In the genomic region with DNA sequence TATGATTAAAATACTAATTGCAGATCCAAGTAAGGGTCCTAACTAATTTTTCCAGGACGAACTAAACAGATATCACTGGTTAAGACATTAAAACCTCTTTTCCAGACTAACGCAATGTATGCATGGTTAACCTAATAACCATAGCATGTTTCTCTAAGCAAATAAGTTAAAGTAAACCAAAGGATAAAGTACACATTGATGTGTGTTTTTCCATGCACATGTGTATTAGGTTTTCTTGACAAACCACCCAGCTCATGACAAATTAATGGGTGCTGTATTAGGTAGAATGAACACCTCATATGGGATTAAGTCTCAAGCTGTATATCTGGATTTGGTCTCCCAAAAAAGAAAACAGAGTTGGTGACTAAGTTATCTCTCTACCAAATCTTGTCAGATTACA, we compare ENCODE assay signal across 15 cellular contexts. TPM values are rescaled to one million over a fixed set of nuclear protein-coding genes. Genes with fewer than 3 reads are reported as not detected.
A peak's percentile ranks its signal among the peaks of the same experiment; 100 is the strongest.
DNase-seq lines count a peak whose midpoint lies in the region; ATAC-seq and TF ChIP-seq lines count a peak whose summit lies in the region.
"Had no signal": no experiment of that assay in that cellular context is flagged by ENCODE, and none has a peak within 500 bp of the region (broad histone marks: within the 10 kb centered on the region; RNA-seq: fewer than 3 reads in every experiment).

No MANE protein-coding gene starts in this region.

- intact Hi-C loops in CD4-positive, alpha-beta T cell (cut with DNase I, micrococcal nuclease) = no loop called here
- intact Hi-C loops in right lobe of liver (cut with DNase I) = no loop called here
- intact Hi-C loops in activated CD4-positive, alpha-beta T cell treated with anti-CD3 and anti-CD28 coated beads for 36 hours (cut with DNase I, micrococcal nuclease) = no loop called here

- no peak overlapping the region for H3K4me2 ChIP-seq in KMS-11
- no peak overlapping the region for H3K4me2 ChIP-seq in hepatocyte
- H3K4me2 ChIP-seq: BLaER1 treated with 17β-estradiol and CSF1 and Interleukin-3, amounts not matched to agents 10 nM and 100 nM had no signal

- H3K9me3 ChIP-seq in CD4-positive, alpha-beta T cell (ENCODE audit: control insufficient read depth, low read length) = no peaks in the 10 kb centered on the region
- H3K9me3 ChIP-seq in endocrine pancreas (ENCODE audit: control insufficient read depth, low read length) (no peaks in the 10 kb centered on the region), right lobe of liver (no peaks in the 10 kb centered on the region), hepatocyte (ENCODE audit: low read depth) (no peaks in the 10 kb centered on the region)
- H3K9me3 ChIP-seq: HAP-1 had no signal

- peaks cover 82% of the 10 kb centered on the region for H3K4me1 Mint-ChIP-seq in CD4-positive, alpha-beta T cell (ENCODE audit: low read depth)
- peaks cover 52% of the 10 kb centered on the region for H3K4me1 Mint-ChIP-seq in activated CD4-positive, alpha-beta T cell treated with anti-CD3 and anti-CD28 coated beads for 36 hours
- H3K4me1 Mint-ChIP-seq: B cell had no signal

- H3K36me3 ChIP-seq in KMS-11 (ENCODE audit: insufficient read depth) (no peaks in the 10 kb centered on the region), endocrine pancreas (ENCODE audit: control insufficient read depth, insufficient read depth, low read length) (no peaks in the 10 kb centered on the region), right lobe of liver (no peaks in the 10 kb centered on the region), hepatocyte (replicated peaks; ENCODE audit: insufficient read depth, low read depth) (no peaks in the 10 kb centered on the region)
- H3K36me3 ChIP-seq: HAP-1 had no signal

- no peak for ATAC-seq in CD4-positive, alpha-beta T cell (ENCODE audit: poor library complexity)
- peak in 3 of 4 donors; percentile 1 to 15 (median 10) for ATAC-seq in right lobe of liver
- no peak for ATAC-seq in activated CD4-positive, alpha-beta T cell treated with anti-CD3 and anti-CD28 coated beads for 36 hours

- H3K79me2 ChIP-seq in KMS-11 (ENCODE audit: insufficient read depth, low read depth) (0 out of 2 replicates have a peak, but pooled peaks cover 5% of the 10 kb centered on the region), hepatocyte (peaks cover 3% of the 10 kb centered on the region)

- no peaks in the 10 kb centered on the region for H3K27me3 ChIP-seq in CD4-positive, alpha-beta T cell (ENCODE audit: control insufficient read depth, insufficient read depth, low read length)
- no peaks in the 10 kb centered on the region for H3K27me3 ChIP-seq in KMS-11 (ENCODE audit: insufficient read depth, low read depth)
- no peaks in the 10 kb centered on the region for H3K27me3 ChIP-seq in endocrine pancreas (ENCODE audit: control insufficient read depth, insufficient read depth, low read length)
- no peaks in the 10 kb centered on the region for H3K27me3 ChIP-seq in right lobe of liver
- H3K27me3 ChIP-seq in hepatocyte = no peaks in the 10 kb centered on the region
- H3K27me3 ChIP-seq: BLaER1 treated with 17β-estradiol and CSF1 and Interleukin-3, amounts not matched to agents 10 nM and 100 nM had no signal

- peaks cover 35% of the 10 kb centered on the region for H3K36me3 Mint-ChIP-seq in CD4-positive, alpha-beta T cell (ENCODE audit: low read depth)
- peaks cover 13% of the 10 kb centered on the region for H3K36me3 Mint-ChIP-seq in activated CD4-positive, alpha-beta T cell treated with anti-CD3 and anti-CD28 coated beads for 36 hours (ENCODE audit: low read depth)

- no peak for TF ChIP-seq CTCF in CD4-positive, alpha-beta T cell (IDR thresholded peaks at IDR 0.05)
- TF ChIP-seq CTCF in KMS-11 (conservative IDR thresholded peaks at IDR 0.05; ENCODE audit: low read depth, low read length) = no peak
- TF ChIP-seq CTCF in right lobe of liver (IDR thresholded peaks at IDR 0.05) = no peak
- TF ChIP-seq CTCF in hepatocyte (IDR thresholded peaks at IDR 0.05; ENCODE audit: poor library complexity) = no peak

- no peak for TF ChIP-seq POLR2A in right lobe of liver (IDR thresholded peaks at IDR 0.05)

- H3K4me3 Mint-ChIP-seq in CD4-positive, alpha-beta T cell = no peak overlapping the region
- no peak overlapping the region for H3K4me3 Mint-ChIP-seq in activated CD4-positive, alpha-beta T cell treated with anti-CD3 and anti-CD28 coated beads for 36 hours
- H3K4me3 Mint-ChIP-seq: B cell; CD8-positive, alpha-beta memory T cell had no signal

- no peak overlapping the region for H3K9ac ChIP-seq in KMS-11
- H3K9ac ChIP-seq in endocrine pancreas (ENCODE audit: control insufficient read depth, insufficient read depth, low read length) = no peak overlapping the region
- H3K9ac ChIP-seq: BLaER1 treated with 17β-estradiol and CSF1 and Interleukin-3, amounts not matched to agents 10 nM and 100 nM had no signal

- POLR2A ChIA-PET in CD4-positive, alpha-beta T cell (lab: Charles Lee) = interaction anchor here (0.9 to 1.2 kb wide), 2 partner anchors 12 to 24 kb away, joined by 3 to 4 read pairs; no protein-coding TSS in a partner anchor
- POLR2A ChIA-PET in activated CD4-positive, alpha-beta T cell treated with anti-CD3 and anti-CD28 coated beads for 36 hours (lab: Charles Lee) = no interaction called here

- no peak overlapping the region for H2AFZ ChIP-seq in KMS-11 (ENCODE audit: low read depth)
- H2AFZ ChIP-seq in hepatocyte = no peak overlapping the region

- 67% methylated on average over 2 of the region's 2 CpGs for WGBS in right lobe of liver (ENCODE audit: insufficient coverage, low coverage, low lambda C conversion rate, missing lambda C conversion rate)
- WGBS in hepatocyte (ENCODE audit: low lambda C conversion rate, missing lambda C conversion rate) = 71% methylated on average over 2 of the region's 2 CpGs

- peaks cover 60% of the 10 kb centered on the region for H3K4me1 ChIP-seq in KMS-11 (ENCODE audit: low read depth, poor library complexity, severe bottlenecking)
- H3K4me1 ChIP-seq in endocrine pancreas (ENCODE audit: control insufficient read depth, insufficient read depth, low read length) = peaks cover 10% of the 10 kb centered on the region
- peaks cover 0 to 45% (median 5%) of the 10 kb centered on the region in 4 donors for H3K4me1 ChIP-seq in right lobe of liver
- H3K4me1 ChIP-seq in hepatocyte (ENCODE audit: insufficient read depth) = no peaks in the 10 kb centered on the region
- H3K4me1 ChIP-seq: HAP-1 had no signal

- no peaks in the 10 kb centered on the region for H3K9me2 ChIP-seq in hepatocyte (replicated peaks; ENCODE audit: insufficient read depth)

- H4K20me1 ChIP-seq in KMS-11 (ENCODE audit: insufficient read depth) (no peaks in the 10 kb centered on the region), hepatocyte (ENCODE audit: insufficient read depth, poor library complexity, severe bottlenecking) (no peaks in the 10 kb centered on the region)

- DNase-seq in CD4-positive, alpha-beta T cell = no peak
- DNase-seq in right lobe of liver (no peak), hepatocyte (ENCODE audit: low spot score) (no peak), activated gamma-delta T cell treated with Interleukin-2 at 50 U/mL for 16 hours (no peak)
- DNase-seq in activated CD4-positive, alpha-beta T cell treated with anti-CD3 and anti-CD28 coated beads for 36 hours = no peak
- DNase-seq: CD8-positive, alpha-beta memory T cell; COR-L47; DMS 273 treated with DMSO at 0.1 percent for 48 hours; DMS79; GDM1 had no signal

- no peak overlapping the region for H3K27ac ChIP-seq in CD4-positive, alpha-beta T cell (ENCODE audit: low read depth, low read length)
- H3K27ac ChIP-seq in KMS-11 (peak overlapping the region; percentile 59; the same call in 1 of the 2 replicates), right lobe of liver (peak overlapping the region in 1 of 3 donors; percentile 67), hepatocyte (no peak overlapping the region)
- H3K27ac ChIP-seq: BLaER1 treated with 17β-estradiol and CSF1 and Interleukin-3, amounts not matched to agents 10 nM and 100 nM had no signal

- CTCF ChIA-PET in CD4-positive, alpha-beta T cell (lab: Charles Lee) = interaction anchor here (1.0 kb wide), 1 partner anchor 19 kb away, joined by 3 read pairs; no protein-coding TSS in a partner anchor
- CTCF ChIA-PET in activated CD4-positive, alpha-beta T cell treated with anti-CD3 and anti-CD28 coated beads for 36 hours (lab: Charles Lee) = interaction anchor here (0.7 to 1.0 kb wide), 3 partner anchors 10 to 29 kb away, joined by 3 to 4 read pairs (median 3); no protein-coding TSS in a partner anchor

- H3K4me3 ChIP-seq in KMS-11 (IDR thresholded peaks at IDR 0.05; ENCODE audit: insufficient read depth, low read depth, low read length) (no peak overlapping the region), endocrine pancreas (ENCODE audit: control insufficient read depth, insufficient read depth, low read length) (peak overlapping the region; percentile 8), right lobe of liver (no peak overlapping the region), hepatocyte (no peak overlapping the region)
- H3K4me3 ChIP-seq: BLaER1 treated with 17β-estradiol and CSF1 and Interleukin-3, amounts not matched to agents 10 nM and 100 nM; HAP-1 had no signal

- H3K27me3 Mint-ChIP-seq in CD4-positive, alpha-beta T cell = no peaks in the 10 kb centered on the region
- no peaks in the 10 kb centered on the region for H3K27me3 Mint-ChIP-seq in activated CD4-positive, alpha-beta T cell treated with anti-CD3 and anti-CD28 coated beads for 36 hours
- H3K27me3 Mint-ChIP-seq: B cell had no signal

- H3K9me3 Mint-ChIP-seq in CD4-positive, alpha-beta T cell = no peaks in the 10 kb centered on the region
- H3K9me3 Mint-ChIP-seq in activated CD4-positive, alpha-beta T cell treated with anti-CD3 and anti-CD28 coated beads for 36 hours (ENCODE audit: low read depth) = no peaks in the 10 kb centered on the region
- H3K9me3 Mint-ChIP-seq: CD8-positive, alpha-beta memory T cell had no signal

- peak overlapping the region; percentile 27 for H3K27ac Mint-ChIP-seq in CD4-positive, alpha-beta T cell
- no peak overlapping the region for H3K27ac Mint-ChIP-seq in activated CD4-positive, alpha-beta T cell treated with anti-CD3 and anti-CD28 coated beads for 36 hours
- H3K27ac Mint-ChIP-seq: B cell had no signal

RNA-seq across cellular contexts. Expression of a gene that starts 45.6 kb away (rescaled TPM):
- total RNA-seq in CD4-positive, alpha-beta T cell = 10 to 100 TPM; 69.5 to 72.3 TPM
- total RNA-seq in right lobe of liver (100 to 1,000 TPM in 1 of 6 experiments, 10 to 100 TPM in 5; 38.5 to 121 (median 61.9) TPM), hepatocyte (23.6 and 29.9 TPM in 2 replicates)
- polyA plus RNA-seq in hepatocyte = 27.6 and 28.9 TPM in 2 replicates
- total RNA-seq in activated CD4-positive, alpha-beta T cell treated with anti-CD3 and anti-CD28 coated beads for 36 hours = 10 to 100 TPM; 72.8 to 76.4 TPM

Comparison
In these comparisons a context has a peak if more than half of its experiments do, and no peak if none do; other contexts are left out.
1. ATAC-seq: peak in right lobe of liver (3 of 4); none in CD4-positive, alpha-beta T cell (single experiment) and activated CD4-positive, alpha-beta T cell treated with anti-CD3 and anti-CD28 coated beads for 36 hours (single experiment).